19 cellular contexts compared by ENCODE assay signal in the genomic region with DNA sequence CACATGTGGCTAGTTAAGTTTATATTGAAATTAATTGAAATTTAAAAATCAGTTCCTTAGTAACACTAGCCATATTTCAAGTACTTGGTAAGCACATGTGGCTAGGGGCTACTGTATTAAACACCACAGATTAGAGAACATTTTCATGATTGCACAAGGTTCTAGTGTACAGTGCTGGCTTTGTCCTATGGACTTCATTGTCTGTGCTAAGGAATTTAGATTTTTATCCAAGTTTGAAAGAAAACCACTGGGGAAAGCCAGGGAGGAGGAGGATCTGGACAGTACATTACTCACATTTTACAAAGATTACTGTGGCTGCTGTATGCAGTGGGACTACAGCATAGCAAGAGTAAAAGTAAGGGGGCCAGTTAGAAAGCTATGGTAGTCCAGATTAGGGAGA. TPM values are rescaled to one million over a fixed set of nuclear protein-coding genes. Genes with fewer than 3 reads are reported as not detected.
"Had no signal": no experiment of that assay in that cellular context is flagged by ENCODE, and none has a peak within 500 bp of the region (broad histone marks: within the 10 kb centered on the region; RNA-seq: fewer than 3 reads in every experiment).

No MANE protein-coding gene starts in this region.

- H3K4me3 ChIP-seq: coronary artery, esophagus muscularis mucosa, left ventricle myocardium inferior, right atrium auricular region, skin epidermis, tibial artery, uterus had no signal

- H3K27me3 ChIP-seq: esophagus muscularis mucosa, right atrium auricular region, tibial artery, uterus had no signal

- H3K27ac ChIP-seq: coronary artery, esophagus muscularis mucosa, left ventricle myocardium inferior, right atrium auricular region, skin epidermis, tibial artery, uterus had no signal

- ATAC-seq: activated CD8-positive, alpha-beta T cell treated with anti-CD3 and anti-CD28 coated beads, Interleukin-2, amount 10 ng/mL, durations not matched to agents 7 days and 5 days; activated T-cell treated with anti-CD3 and anti-CD28 coated beads, Interleukin-2, amount 50 U/mL, for 72 hours; natural killer cell treated with Interleukin-12 subunit alpha and Interleukin-12 subunit beta and Interleukin-15 and Interleukin-18, amount 100 ng/mL, for 72 hours had no signal

- H3K36me3 ChIP-seq: esophagus muscularis mucosa, left ventricle myocardium inferior, right atrium auricular region, tibial artery, uterus had no signal

- DNase-seq: activated CD4-positive, alpha-beta T cell treated with anti-CD3 and anti-CD28 coated beads, Interleukin-2, amount 10 ng/mL, durations not matched to agents 24 days and 14 days; activated CD4-positive, CD25-positive, alpha-beta regulatory T cell; activated CD8-positive, alpha-beta memory T cell treated with anti-CD3 and anti-CD28 coated beads, Interleukin-2, amount 50 U/mL, for 4 hours; activated CD8-positive, alpha-beta T cell treated with anti-CD3 and anti-CD28 coated beads, Interleukin-2, amount 10 ng/mL, durations not matched to agents 7 days and 5 days; activated gamma-delta T cell treated with Interleukin-2 at 50 U/mL for 16 hours; activated T-cell treated with anti-CD3 and anti-CD28 coated beads, Interleukin-2, amount 50 U/mL, for 72 hours; anterior cingulate cortex; effector CD4-positive, alpha-beta T cell; left ventricle myocardium inferior; stimulated activated CD4-positive, alpha-beta T cell treated with anti-CD3 and anti-CD28 coated beads, Interleukin-4, amount 100 ng/mL, for 24 hours; stimulated activated naive CD4-positive, alpha-beta T cell; tibial artery; uterus had no signal

- H3K9me3 ChIP-seq: esophagus muscularis mucosa, left ventricle myocardium inferior, right atrium auricular region, tibial artery, uterus had no signal

- H3K4me1 ChIP-seq: esophagus muscularis mucosa, left ventricle myocardium inferior, right atrium auricular region, tibial artery, uterus had no signal

RNA-seq across cellular contexts. Expression of a gene that starts 13.9 kb away (rescaled TPM):
- total RNA-seq: activated CD4-positive, alpha-beta T cell treated with anti-CD3 and anti-CD28 coated beads, Interleukin-2, amount 10 ng/mL, durations not matched to agents 24 days and 14 days; activated CD8-positive, alpha-beta T cell treated with anti-CD3 and anti-CD28 coated beads, Interleukin-2, amount 10 ng/mL, durations not matched to agents 7 days and 5 days; activated T-cell treated with anti-CD3 and anti-CD28 coated beads, Interleukin-2, amount 50 U/mL, for 72 hours; T-helper 2 cell treated with Interferon-gamma antibody and Interleukin-4, amounts not matched to agents 100 ng/mL and 5 ng/mL, for 36 hours had no signal
